20 cellular contexts compared by ENCODE assay signal in genomic region chr20:48019496-48019895, GRCh38.
DNase-seq lines count a peak whose midpoint lies in the region; ATAC-seq, FAIRE-seq and TF ChIP-seq lines count a peak whose summit lies in the region.
"Had no signal": no experiment of that assay in that cellular context is flagged by ENCODE, and none has a peak within 500 bp of the region (broad histone marks: within the 10 kb centered on the region; RNA-seq: fewer than 3 reads in every experiment).

No MANE protein-coding gene starts in this region.

- FAIRE-seq in H54 (lab: Jason Lieb, UNC) (no peak), urothelium cell line (lab: Jason Lieb, UNC) (no peak)
- FAIRE-seq: GM12878, GM19239, HepG2, RCC 7860 had no signal

- no peaks in the 10 kb centered on the region for H4K20me1 ChIP-seq in PC-3 (ENCODE audit: low read length)

- H2BK15ac ChIP-seq in mesenchymal stem cell (ENCODE audit: low read depth, poor library complexity, severe bottlenecking): no peak overlapping the region

- H3K27ac ChIP-seq in PC-3 (ENCODE audit: low read length) (no peak overlapping the region), mesenchymal stem cell (ENCODE audit: low read length, poor library complexity, severe bottlenecking) (no peak overlapping the region)
- H3K27ac ChIP-seq: SK-N-MC had no signal

- intact Hi-C loops in PC-3 (cut with micrococcal nuclease): loop anchor here (10.0 kb wide), 3 partner anchors 165 to 275 kb away; partner anchors contain the start of gene SULF2

- H3K36me3 Mint-ChIP-seq in activated T-cell treated with anti-CD3 and anti-CD28 coated beads, Interleukin-2, amount 50 U/mL, for 72 hours (ENCODE audit: insufficient read depth in 2 of 2): no peaks in the 10 kb centered on the region
- H3K36me3 Mint-ChIP-seq: CD14-positive monocyte had no signal

- DNase-seq in H54 (ENCODE audit: insufficient read length, low spot score) (peak; percentile 12), PC-3 (peak; percentile 48), mesenchymal stem cell (no peak), urothelium cell line (ENCODE audit: low spot score) (peak; percentile 31), medulla oblongata (ENCODE audit: extremely low spot score) (no peak)
- no peak for DNase-seq in activated T-cell treated with anti-CD3 and anti-CD28 coated beads, Interleukin-2, amount 50 U/mL, for 72 hours
- DNase-seq: Caco-2, KG1, NCI-H1092, NCI-H2081, NCI-H2171 treated with DMSO at 0.1 percent for 48 hours, NCI-H446, Right ventricle myocardium superior had no signal

- no peak overlapping the region for H3K23ac ChIP-seq in mesenchymal stem cell (ENCODE audit: low read length in 2 of 2)

- no peaks in the 10 kb centered on the region for H3K9me2 ChIP-seq in PC-3 (replicated peaks; ENCODE audit: low read length)

- H3K79me2 ChIP-seq in PC-3 (ENCODE audit: low read length): no peaks in the 10 kb centered on the region

- peak overlapping the region; percentile 54 for H2AK5ac ChIP-seq in mesenchymal stem cell (ENCODE audit: low read length, severe bottlenecking)

- no peak overlapping the region for H2BK12ac ChIP-seq in mesenchymal stem cell (ENCODE audit: low read length in 2 of 2)

- H3K9ac ChIP-seq in PC-3 (ENCODE audit: low read length) (no peak overlapping the region), mesenchymal stem cell (ENCODE audit: low read length) (no peak overlapping the region)

- H3K14ac ChIP-seq in mesenchymal stem cell (ENCODE audit: low read length in 2 of 2): no peak overlapping the region

- peaks cover 27% of the 10 kb centered on the region for H3K27me3 Mint-ChIP-seq in activated T-cell treated with anti-CD3 and anti-CD28 coated beads, Interleukin-2, amount 50 U/mL, for 72 hours (ENCODE audit: low read depth)

- ATAC-seq in PC-3: peak; percentile 65
- no peak for ATAC-seq in activated T-cell treated with anti-CD3 and anti-CD28 coated beads, Interleukin-2, amount 50 U/mL, for 72 hours (replicated peaks in 1 of 2)
- ATAC-seq in HG02571 (IDR thresholded peaks at IDR 0.05; ENCODE audit: unreplicated experiment): no peak
- ATAC-seq: GM12878, HepG2 had no signal

- WGBS in mesenchymal stem cell: 90% methylated on average over 4 of the region's 4 CpGs

- H2BK120ac ChIP-seq in mesenchymal stem cell (ENCODE audit: low read depth, low read length): no peak overlapping the region

- no peak overlapping the region for H2BK5ac ChIP-seq in mesenchymal stem cell (ENCODE audit: low read depth, low read length, poor library complexity, severe bottlenecking)

- no peak overlapping the region for H3K4me3 ChIP-seq in PC-3 (ENCODE audit: low read length)
- no peak overlapping the region for H3K4me3 ChIP-seq in mesenchymal stem cell (ENCODE audit: insufficient read depth in 1 of 2, low read depth in 1 of 2, low read length in 2 of 2)
- H3K4me3 ChIP-seq: GM12878, SK-N-MC had no signal

- H3K27ac Mint-ChIP-seq in activated T-cell treated with anti-CD3 and anti-CD28 coated beads, Interleukin-2, amount 50 U/mL, for 72 hours: no peak overlapping the region
- H3K27ac Mint-ChIP-seq: CD14-positive monocyte had no signal

- H3K4me1 ChIP-seq in PC-3 (ENCODE audit: insufficient read depth, low read length): peaks cover 32% of the 10 kb centered on the region
- H3K4me1 ChIP-seq in mesenchymal stem cell (ENCODE audit: control insufficient read depth, insufficient read depth, low read depth, low read length): peaks cover 14% of the 10 kb centered on the region
- H3K4me1 ChIP-seq: Caco-2 had no signal

- H4K91ac ChIP-seq in mesenchymal stem cell (ENCODE audit: low read length): no peak overlapping the region

- H3K79me1 ChIP-seq in mesenchymal stem cell (replicated peaks; ENCODE audit: low read length, poor library complexity, severe bottlenecking): no peaks in the 10 kb centered on the region

- H3K4me3 Mint-ChIP-seq in activated T-cell treated with anti-CD3 and anti-CD28 coated beads, Interleukin-2, amount 50 U/mL, for 72 hours: no peak overlapping the region
- H3K4me3 Mint-ChIP-seq: CD14-positive monocyte had no signal

- no peak for TF ChIP-seq CTCF in PC-3 (conservative IDR thresholded peaks at IDR 0.05; ENCODE audit: low read depth, low read length)

- CTCF ChIA-PET in PC-3 (lab: Charles Lee): interaction anchor here (0.6 kb wide), 1 partner anchor 12 kb away, joined by 3 read pairs; no protein-coding TSS in a partner anchor

- no peaks in the 10 kb centered on the region for H3F3A ChIP-seq in PC-3 (ENCODE audit: low read length, unreplicated experiment)

- no peak for TF ChIP-seq POLR2A in H54 (IDR thresholded peaks at IDR 0.05; ENCODE audit: low read depth, low read length)

- POLR2A ChIA-PET in PC-3 (lab: Charles Lee; ENCODE audit: unreplicated experiment): no interaction called here

- H3K9me3 ChIP-seq in PC-3 (ENCODE audit: low read length) (no peaks in the 10 kb centered on the region), mesenchymal stem cell (ENCODE audit: control insufficient read depth, low read length) (no peaks in the 10 kb centered on the region)

- H3K27me3 ChIP-seq in PC-3 (ENCODE audit: low read length) (no peaks in the 10 kb centered on the region), mesenchymal stem cell (ENCODE audit: control insufficient read depth in 1 of 2, insufficient read depth in 1 of 2, low read length in 2 of 2) (peaks cover 0 to 44% of the 10 kb centered on the region in 2 experiments)

- H2AFZ ChIP-seq in PC-3 (ENCODE audit: low read length): no peak overlapping the region
- no peak overlapping the region for H2AFZ ChIP-seq in mesenchymal stem cell (ENCODE audit: low read depth, low read length)

- peaks cover 2 to 3% of the 10 kb centered on the region in 2 donors for H3K9me3 Mint-ChIP-seq in activated T-cell treated with anti-CD3 and anti-CD28 coated beads, Interleukin-2, amount 50 U/mL, for 72 hours

- no peak overlapping the region for H4K8ac ChIP-seq in mesenchymal stem cell (ENCODE audit: low read length)

- no peaks in the 10 kb centered on the region for H3K36me3 ChIP-seq in PC-3 (ENCODE audit: low read depth, low read length)
- H3K36me3 ChIP-seq in mesenchymal stem cell (ENCODE audit: control insufficient read depth in 1 of 2, insufficient read depth in 2 of 2, low read depth in 1 of 2, low read length in 2 of 2): no peaks in the 10 kb centered on the region

- H3K18ac ChIP-seq in mesenchymal stem cell (ENCODE audit: low read depth in 1 of 2, low read length in 2 of 2): no peak overlapping the region

- H3K4ac ChIP-seq in mesenchymal stem cell (ENCODE audit: low read depth in 1 of 2, low read length in 2 of 2): no peak overlapping the region

- H3K4me1 Mint-ChIP-seq in activated T-cell treated with anti-CD3 and anti-CD28 coated beads, Interleukin-2, amount 50 U/mL, for 72 hours (ENCODE audit: low read depth): no peaks in the 10 kb centered on the region

- BruUV-seq in PC-3 (replicated peaks; lab: Mats Ljungman, UMichigan): no TSS peak

- H3K4me2 ChIP-seq in PC-3 (ENCODE audit: low read length) (peak overlapping the region; percentile 29; the same call in 1 of the 2 replicates), mesenchymal stem cell (ENCODE audit: low read length, poor library complexity, severe bottlenecking) (no peak overlapping the region)

Comparison
In these comparisons a context has a peak if more than half of its experiments do, and no peak if none do; other contexts are left out.
1. DNase-seq: peak in H54 (single experiment), PC-3 (single experiment) and urothelium cell line (single experiment); none in mesenchymal stem cell (single experiment), activated T-cell treated with anti-CD3 and anti-CD28 coated beads, Interleukin-2, amount 50 U/mL, for 72 hours (0 of 2) and medulla oblongata (single experiment).